In the genomic region with DNA sequence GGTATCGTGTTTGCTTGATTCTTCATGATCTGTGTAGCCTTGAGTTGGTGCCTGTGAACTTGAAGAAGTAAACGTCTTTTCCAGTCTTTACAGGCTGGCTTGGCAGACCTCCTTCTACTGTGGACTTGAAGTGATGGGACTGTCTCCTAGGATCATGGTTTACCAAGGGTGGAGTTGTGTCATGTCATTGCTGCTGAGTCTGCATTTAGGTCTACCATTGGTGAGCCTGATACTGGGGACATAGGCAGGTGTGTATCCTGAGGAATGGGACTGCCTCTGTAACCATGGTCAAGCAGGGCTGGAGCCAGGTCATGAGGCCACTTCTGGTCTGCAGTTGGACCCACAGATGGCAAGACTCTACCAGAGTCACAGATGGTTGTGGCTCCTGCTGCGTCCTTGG, we compare ENCODE assay signal across 31 cellular contexts.
"Had no signal": no experiment of that assay in that cellular context is flagged by ENCODE, and none has a peak within 500 bp of the region (broad histone marks: within the 10 kb centered on the region; RNA-seq: fewer than 3 reads in every experiment).

No MANE protein-coding gene starts in this region.

- H2AFZ ChIP-seq: parathyroid adenoma had no signal

- H3K36me3 ChIP-seq: ovary, spleen, suprapubic skin, transverse colon, upper lobe of left lung, vagina had no signal

- H3K79me2 ChIP-seq: parathyroid adenoma had no signal

- H3K27ac ChIP-seq: ovary, parathyroid adenoma, psoas muscle, skin epidermis, spleen, suprapubic skin, testis, tibial artery, transverse colon, upper lobe of left lung, vagina had no signal

- DNase-seq: naive thymus-derived CD4-positive, alpha-beta T cell; natural killer cell; nephron progenitor cell; occipital lobe; ovary; psoas muscle; right cardiac atrium; spleen; stimulated activated CD4-positive, alpha-beta T cell treated with anti-CD3 and anti-CD28 coated beads, Interleukin-12 subunit alpha, Interleukin-12 subunit beta, amount 100 ng/mL, for 4 hours; stimulated activated CD4-positive, alpha-beta T cell treated with anti-CD3 and anti-CD28 coated beads, Interleukin-1b, Interleukin-23, amount 100 ng/mL, for 48 hours; stimulated activated CD4-positive, alpha-beta T cell treated with anti-CD3 and anti-CD28 coated beads, Interleukin-4, amount 100 ng/mL, for 1 hour; stimulated activated CD4-positive, alpha-beta T cell treated with anti-CD3 and anti-CD28 coated beads, Interleukin-4, amount 100 ng/mL, for 4 hours; stimulated activated CD8-positive, alpha-beta memory T cell treated with anti-CD3 and anti-CD28 coated beads, Interleukin-4, amount 100 ng/mL, for 48 hours; stimulated activated naive CD4-positive, alpha-beta T cell; stimulated activated naive CD8-positive, alpha-beta T cell treated with anti-CD3 and anti-CD28 coated beads, Interleukin-15, amount 100 ng/mL, for 72 hours; stimulated activated naive CD8-positive, alpha-beta T cell treated with anti-CD3 and anti-CD28 coated beads, Interleukin-15, Interleukin-2, amounts not matched to agents 100 U/mL and 50 U/mL, for 24 hours; substantia nigra; testis; tibial artery; transverse colon; upper lobe of left lung had no signal

- H3K9me3 ChIP-seq: ovary, suprapubic skin, testis, vagina had no signal

- ATAC-seq: naive thymus-derived CD4-positive, alpha-beta T cell; natural killer cell; psoas muscle; right cardiac atrium; sciatic nerve; stimulated activated memory B cell treated with anti-CD40 and anti-IgM and Interleukin-4, amounts not matched to agents 10 μg/mL and 1 μg/mL and 100 μg/mL, for 72 hours; stimulated activated naive CD8-positive, alpha-beta T cell treated with anti-CD3 and anti-CD28 coated beads, Interleukin-15, amount 100 ng/mL, for 72 hours; stimulated activated naive CD8-positive, alpha-beta T cell treated with anti-CD3 and anti-CD28 coated beads, Interleukin-15, Interleukin-2, amounts not matched to agents 100 U/mL and 50 U/mL, for 24 hours had no signal

- H3K27me3 Mint-ChIP-seq: progenitor cell of endocrine pancreas; stimulated activated naive CD8-positive, alpha-beta T cell treated with anti-CD3 and anti-CD28 coated beads, Interleukin-15, amount 100 ng/mL, for 72 hours had no signal

- H3K4me3 ChIP-seq: ovary, psoas muscle, skin epidermis, smooth muscle cell, spleen, suprapubic skin, testis, tibial artery, transverse colon, upper lobe of left lung, vagina had no signal

- H3K9ac ChIP-seq: parathyroid adenoma had no signal

- FAIRE-seq: urothelium cell line had no signal

- H3K4me1 Mint-ChIP-seq: natural killer cell; nephron progenitor cell; neural crest cell; stimulated activated memory B cell treated with anti-CD40 and anti-IgM and Interleukin-4, amounts not matched to agents 10 μg/mL and 1 μg/mL and 100 μg/mL, for 72 hours; stimulated activated naive CD8-positive, alpha-beta T cell treated with anti-CD3 and anti-CD28 coated beads, Interleukin-15, amount 100 ng/mL, for 72 hours had no signal

- H3K4me3 Mint-ChIP-seq: naive thymus-derived CD4-positive, alpha-beta T cell; natural killer cell; nephron progenitor cell; neural crest cell; stimulated activated memory B cell treated with anti-CD40 and anti-IgM and Interleukin-4, amounts not matched to agents 10 μg/mL and 1 μg/mL and 100 μg/mL, for 72 hours; stimulated activated naive CD8-positive, alpha-beta T cell treated with anti-CD3 and anti-CD28 coated beads, Interleukin-15, amount 100 ng/mL, for 72 hours had no signal

- H3K4me1 ChIP-seq: parathyroid adenoma, psoas muscle, spleen, suprapubic skin, testis, upper lobe of left lung, vagina had no signal

- H3K4me2 ChIP-seq: smooth muscle cell had no signal

- H3K27ac Mint-ChIP-seq: natural killer cell; nephron progenitor cell; progenitor cell of endocrine pancreas; stimulated activated memory B cell treated with anti-CD40 and anti-IgM and Interleukin-4, amounts not matched to agents 10 μg/mL and 1 μg/mL and 100 μg/mL, for 72 hours; stimulated activated naive CD8-positive, alpha-beta T cell treated with anti-CD3 and anti-CD28 coated beads, Interleukin-15, amount 100 ng/mL, for 72 hours had no signal

- H3K27me3 ChIP-seq: ovary, suprapubic skin, testis, tibial artery, transverse colon, upper lobe of left lung, vagina had no signal
